In genomic region chr14:72574687-72575086, GRCh38 we compare ENCODE assay signal across 20 cellular contexts.
DNase-seq lines count a peak whose midpoint lies in the region; ATAC-seq and TF ChIP-seq lines count a peak whose summit lies in the region.
"Had no signal": no experiment of that assay in that cellular context is flagged by ENCODE, and none has a peak within 500 bp of the region (broad histone marks: within the 10 kb centered on the region; RNA-seq: fewer than 3 reads in every experiment).

No MANE protein-coding gene starts in this region.

- H3K4me1 Mint-ChIP-seq in GM23338, result 0 out of 3 replicates have a peak, but pooled peaks cover 4% of the 10 kb centered on the region

- no peaks in the 10 kb centered on the region for H3K27me3 ChIP-seq in right atrium auricular region
- no peaks in the 10 kb centered on the region for H3K27me3 ChIP-seq in parathyroid adenoma (ENCODE audit: control insufficient read depth, insufficient read depth, low read length)
- no peaks in the 10 kb centered on the region for H3K27me3 ChIP-seq in GM23338 (ENCODE audit: insufficient read depth)

- no peak overlapping the region for H3K27ac Mint-ChIP-seq in GM23338
- H3K27ac Mint-ChIP-seq: B cell; CD8-positive, alpha-beta T cell had no signal

- H2AFZ ChIP-seq in parathyroid adenoma, result no peak overlapping the region
- H2AFZ ChIP-seq in GM23338, result no peak overlapping the region

- no peaks in the 10 kb centered on the region for H3K36me3 ChIP-seq in right atrium auricular region
- no peaks in the 10 kb centered on the region for H3K36me3 ChIP-seq in parathyroid adenoma (ENCODE audit: control insufficient read depth, insufficient read depth, low read length)
- no peaks in the 10 kb centered on the region for H3K36me3 ChIP-seq in GM23338 (ENCODE audit: insufficient read depth)

- H3K4me2 ChIP-seq in parathyroid adenoma (ENCODE audit: low read length) (no peak overlapping the region), GM23338 (no peak overlapping the region)

- H3K4me1 ChIP-seq in right atrium auricular region (peaks cover 0 to 16% of the 10 kb centered on the region in 2 donors), parathyroid adenoma (peaks cover 33% of the 10 kb centered on the region), GM23338 (ENCODE audit: insufficient read depth) (no peaks in the 10 kb centered on the region)
- H3K4me1 ChIP-seq: Caco-2 had no signal

- H3K27me3 Mint-ChIP-seq in GM23338 (ENCODE audit: insufficient read depth, low read depth, poor library complexity), result peaks cover 3% of the 10 kb centered on the region

- no peaks in the 10 kb centered on the region for H3F3A ChIP-seq in GM23338 (replicated peaks; ENCODE audit: low read depth)

- no peaks in the 10 kb centered on the region; the same call in 2 of the 3 replicates for H3K36me3 Mint-ChIP-seq in GM23338 (ENCODE audit: low read depth)
- H3K36me3 Mint-ChIP-seq: CD8-positive, alpha-beta T cell had no signal

- no peaks in the 10 kb centered on the region for H3K9me2 ChIP-seq in GM23338 (ENCODE audit: insufficient read depth)

- H3K27ac ChIP-seq in right atrium auricular region, result peak overlapping the region; percentile 50 to 72
- H3K27ac ChIP-seq in parathyroid adenoma, result peak overlapping the region; percentile 71
- peak overlapping the region; percentile 44 for H3K27ac ChIP-seq in temporal lobe (ENCODE audit: low read depth, low read length)
- H3K27ac ChIP-seq in GM23338 (ENCODE audit: low read depth), result no peak overlapping the region
- H3K27ac ChIP-seq: 22Rv1, C4-2B had no signal

- H3K9me3 Mint-ChIP-seq in GM23338, result peaks cover 5% of the 10 kb centered on the region; the same call in 2 of the 3 replicates

- DNase-seq in NCI-H1694 treated with DMSO at 0.1 percent for 48 hours (lab: John Stamatoyannopoulos, UW) (peak; percentile 26), NCI-H1694 (lab: John Stamatoyannopoulos, UW) (no peak), right atrium auricular region (ENCODE audit: low spot score) (no peak), Right ventricle myocardium superior (no peak), GM23338 (ENCODE audit: low spot score) (no peak), NCI-H2227 treated with DMSO at 0.1 percent for 48 hours (lab: John Stamatoyannopoulos, UW) (no peak)
- DNase-seq: Caco-2; CD8-positive, alpha-beta T cell; NCI-H1092 treated with DMSO at 0.1 percent for 48 hours; NCI-H1436; NCI-H1930; NCI-H2107; NCI-H446; NCI-H524 treated with DMSO at 0.1 percent for 48 hours; NCI-H774 had no signal

- no peak for ATAC-seq in Right ventricle myocardium superior (ENCODE audit: poor library complexity)
- no peak for ATAC-seq in GM23338
- ATAC-seq: CD8-positive, alpha-beta T cell had no signal

- H3K9ac ChIP-seq in parathyroid adenoma, result no peak overlapping the region

- H4K20me1 ChIP-seq in GM23338 (replicated peaks; ENCODE audit: insufficient read depth), result no peaks in the 10 kb centered on the region

- H3K9me3 ChIP-seq in right atrium auricular region (no peaks in the 10 kb centered on the region), parathyroid adenoma (ENCODE audit: control insufficient read depth, low read length) (no peaks in the 10 kb centered on the region)

- no peaks in the 10 kb centered on the region for H3K79me2 ChIP-seq in parathyroid adenoma
- H3K79me2 ChIP-seq in GM23338 (replicated peaks; ENCODE audit: insufficient read depth), result no peaks in the 10 kb centered on the region

- H3K4me3 Mint-ChIP-seq in GM23338, result no peak overlapping the region
- H3K4me3 Mint-ChIP-seq: B cell; CD8-positive, alpha-beta T cell had no signal

- TF ChIP-seq CTCF in right atrium auricular region (IDR thresholded peaks at IDR 0.05) (no peak), parathyroid adenoma (IDR thresholded peaks at IDR 0.05) (no peak), GM23338 (conservative IDR thresholded peaks at IDR 0.05; ENCODE audit: low read depth in 2 of 2) (no peak)

- intact Hi-C loops in Right ventricle myocardium superior (cut with DNase I), result no loop called here

- H3K4me3 ChIP-seq in right atrium auricular region (no peak overlapping the region), parathyroid adenoma (ENCODE audit: low read depth, low read length) (no peak overlapping the region), GM23338 (no peak overlapping the region)

TF ChIP-seq in GM23338, 12 proteins besides CTCF, POLR2A, EP300 and RAD21 (continues in another document):
- TF ChIP-seq, protein P1, sequence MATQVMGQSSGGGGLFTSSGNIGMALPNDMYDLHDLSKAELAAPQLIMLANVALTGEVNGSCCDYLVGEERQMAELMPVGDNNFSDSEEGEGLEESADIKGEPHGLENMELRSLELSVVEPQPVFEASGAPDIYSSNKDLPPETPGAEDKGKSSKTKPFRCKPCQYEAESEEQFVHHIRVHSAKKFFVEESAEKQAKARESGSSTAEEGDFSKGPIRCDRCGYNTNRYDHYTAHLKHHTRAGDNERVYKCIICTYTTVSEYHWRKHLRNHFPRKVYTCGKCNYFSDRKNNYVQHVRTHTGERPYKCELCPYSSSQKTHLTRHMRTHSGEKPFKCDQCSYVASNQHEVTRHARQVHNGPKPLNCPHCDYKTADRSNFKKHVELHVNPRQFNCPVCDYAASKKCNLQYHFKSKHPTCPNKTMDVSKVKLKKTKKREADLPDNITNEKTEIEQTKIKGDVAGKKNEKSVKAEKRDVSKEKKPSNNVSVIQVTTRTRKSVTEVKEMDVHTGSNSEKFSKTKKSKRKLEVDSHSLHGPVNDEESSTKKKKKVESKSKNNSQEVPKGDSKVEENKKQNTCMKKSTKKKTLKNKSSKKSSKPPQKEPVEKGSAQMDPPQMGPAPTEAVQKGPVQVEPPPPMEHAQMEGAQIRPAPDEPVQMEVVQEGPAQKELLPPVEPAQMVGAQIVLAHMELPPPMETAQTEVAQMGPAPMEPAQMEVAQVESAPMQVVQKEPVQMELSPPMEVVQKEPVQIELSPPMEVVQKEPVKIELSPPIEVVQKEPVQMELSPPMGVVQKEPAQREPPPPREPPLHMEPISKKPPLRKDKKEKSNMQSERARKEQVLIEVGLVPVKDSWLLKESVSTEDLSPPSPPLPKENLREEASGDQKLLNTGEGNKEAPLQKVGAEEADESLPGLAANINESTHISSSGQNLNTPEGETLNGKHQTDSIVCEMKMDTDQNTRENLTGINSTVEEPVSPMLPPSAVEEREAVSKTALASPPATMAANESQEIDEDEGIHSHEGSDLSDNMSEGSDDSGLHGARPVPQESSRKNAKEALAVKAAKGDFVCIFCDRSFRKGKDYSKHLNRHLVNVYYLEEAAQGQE (IDR thresholded peaks at IDR 0.05; ENCODE audit: unreplicated experiment), result no peak
- TF ChIP-seq ZNF114 (CRISPR knock-in tag; IDR thresholded peaks at IDR 0.05), result no peak
- TF ChIP-seq EZH2phosphoT487 (IDR thresholded peaks at IDR 0.05; ENCODE audit: unreplicated experiment), result no peak
- no peak for TF ChIP-seq ZNF331 (CRISPR knock-in tag; IDR thresholded peaks at IDR 0.05; ENCODE audit: low read depth)
- TF ChIP-seq EZH2 (IDR thresholded peaks at IDR 0.05; ENCODE audit: low read depth, unreplicated experiment), result no peak
- no peak for TF ChIP-seq JUNB (IDR thresholded peaks at IDR 0.05; ENCODE audit: unreplicated experiment)
